Comparison of ENCODE assay signal across 9 cellular contexts in genomic region chr6:156866181-156866862, GRCh38.
DNase-seq lines count a peak whose midpoint lies in the region; ATAC-seq, FAIRE-seq and TF ChIP-seq lines count a peak whose summit lies in the region.
"Had no signal": no experiment of that assay in that cellular context is flagged by ENCODE, and none has a peak within 500 bp of the region (broad histone marks: within the 10 kb centered on the region; RNA-seq: fewer than 3 reads in every experiment).

No MANE protein-coding gene starts in this region.

- ATAC-seq in activated CD8-positive, alpha-beta memory T cell treated with anti-CD3 and anti-CD28 coated beads, Interleukin-2, amount 10 ng/mL, durations not matched to agents 7 days and 5 days = peak; percentile 69

- no peaks in the 10 kb centered on the region for H3K36me3 ChIP-seq in bronchial epithelial cell (ENCODE audit: control insufficient read depth, insufficient read depth, low read length)

- no peaks in the 10 kb centered on the region for H3K27me3 Mint-ChIP-seq in activated CD8-positive, alpha-beta memory T cell treated with anti-CD3 and anti-CD28 coated beads, Interleukin-2, amount 10 ng/mL, durations not matched to agents 7 days and 5 days

- H3K9me3 Mint-ChIP-seq in activated CD8-positive, alpha-beta memory T cell treated with anti-CD3 and anti-CD28 coated beads, Interleukin-2, amount 10 ng/mL, durations not matched to agents 7 days and 5 days (ENCODE audit: low read depth) = no peaks in the 10 kb centered on the region
- H3K9me3 Mint-ChIP-seq: T-helper 1 cell treated with Interleukin-12 subunit alpha and Interleukin-12 subunit beta and Interleukin-4 antibody, amounts not matched to agents 30 μg/mL and 1 μg/mL, for 36 hours had no signal

- no peaks in the 10 kb centered on the region for H3K27me3 ChIP-seq in bronchial epithelial cell (ENCODE audit: control insufficient read depth, insufficient read depth, low read length)

- H3K4me1 Mint-ChIP-seq in activated CD8-positive, alpha-beta memory T cell treated with anti-CD3 and anti-CD28 coated beads, Interleukin-2, amount 10 ng/mL, durations not matched to agents 7 days and 5 days = peaks cover 41% of the 10 kb centered on the region

- no peak overlapping the region for H3K4me3 Mint-ChIP-seq in activated CD8-positive, alpha-beta memory T cell treated with anti-CD3 and anti-CD28 coated beads, Interleukin-2, amount 10 ng/mL, durations not matched to agents 7 days and 5 days
- H3K4me3 Mint-ChIP-seq: T-helper 1 cell treated with Interleukin-12 subunit alpha and Interleukin-12 subunit beta and Interleukin-4 antibody, amounts not matched to agents 30 μg/mL and 1 μg/mL, for 36 hours had no signal

- FAIRE-seq in bronchial epithelial cell (lab: Jason Lieb, UNC) = no peak

- H3K36me3 Mint-ChIP-seq in activated CD8-positive, alpha-beta memory T cell treated with anti-CD3 and anti-CD28 coated beads, Interleukin-2, amount 10 ng/mL, durations not matched to agents 7 days and 5 days = peaks cover 6% of the 10 kb centered on the region

- CTCF ChIA-PET in activated CD8-positive, alpha-beta memory T cell treated with anti-CD3 and anti-CD28 coated beads, Interleukin-2, amount 10 ng/mL, durations not matched to agents 7 days and 5 days (lab: Charles Lee) = no interaction called here

- H3K27ac Mint-ChIP-seq in activated CD8-positive, alpha-beta memory T cell treated with anti-CD3 and anti-CD28 coated beads, Interleukin-2, amount 10 ng/mL, durations not matched to agents 7 days and 5 days = no peak overlapping the region
- H3K27ac Mint-ChIP-seq: T-helper 1 cell treated with Interleukin-12 subunit alpha and Interleukin-12 subunit beta and Interleukin-4 antibody, amounts not matched to agents 30 μg/mL and 1 μg/mL, for 36 hours had no signal

- no peak for TF ChIP-seq CTCF in bronchial epithelial cell (IDR thresholded peaks at IDR 0.05; ENCODE audit: insufficient read depth, low read length, severe bottlenecking)

- no peak overlapping the region for H3K4me3 ChIP-seq in bronchial epithelial cell (ENCODE audit: low read depth, low read length)

- DNase-seq in activated CD8-positive, alpha-beta memory T cell treated with anti-CD3 and anti-CD28 coated beads, Interleukin-2, amount 10 ng/mL, durations not matched to agents 7 days and 5 days = no peak
- no peak for DNase-seq in activated CD8-positive, alpha-beta memory T cell treated with anti-CD3 and anti-CD28 coated beads, Interleukin-2, amount 50 U/mL, for 48 hours
- DNase-seq in LHCN-M2 (ENCODE audit: low read depth) = peak; percentile 8
- peak; percentile 44 for DNase-seq in bronchial epithelial cell (ENCODE audit: low read depth)
- DNase-seq in occipital lobe (lab: John Stamatoyannopoulos, UW) = peak; percentile 32
- no peak for DNase-seq in NCI-H2196 treated with DMSO at 0.1 percent for 48 hours (lab: John Stamatoyannopoulos, UW; ENCODE audit: unreplicated experiment)
- no peak for DNase-seq in NCI-H226
- no peak for DNase-seq in OCI-M1 (lab: John Stamatoyannopoulos, UW)

Comparison
In these comparisons a context has a peak if more than half of its experiments do, and no peak if none do; other contexts are left out.
1. DNase-seq: peak in LHCN-M2 (single experiment), bronchial epithelial cell (single experiment) and occipital lobe (single experiment); none in activated CD8-positive, alpha-beta memory T cell treated with anti-CD3 and anti-CD28 coated beads, Interleukin-2, amount 10 ng/mL, durations not matched to agents 7 days and 5 days (single experiment), activated CD8-positive, alpha-beta memory T cell treated with anti-CD3 and anti-CD28 coated beads, Interleukin-2, amount 50 U/mL, for 48 hours (single experiment), NCI-H2196 treated with DMSO at 0.1 percent for 48 hours (single experiment), NCI-H226 (single experiment) and OCI-M1 (single experiment).